Comparison of ENCODE assay signal across 5 cellular contexts in genomic region chr5:95217881-95218280, GRCh38.
"Had no signal": no experiment of that assay in that cellular context is flagged by ENCODE, and none has a peak within 500 bp of the region (broad histone marks: within the 10 kb centered on the region; RNA-seq: fewer than 3 reads in every experiment).

No MANE protein-coding gene starts in this region.

- ATAC-seq: GM23338 had no signal

- H3K4me2 ChIP-seq: GM23338, KMS-11 had no signal

- H3K27ac ChIP-seq: KMS-11 had no signal

- DNase-seq: H9, HCEC 1CT, KBM-7 had no signal

- H3K9ac ChIP-seq: KMS-11 had no signal

- H2AFZ ChIP-seq: GM23338 had no signal

- H3K4me3 ChIP-seq: GM23338 had no signal
